ENCODE assay signal across 4 cellular contexts in genomic region chr3:86711634-86712033, GRCh38.
"Had no signal": no experiment of that assay in that cellular context is flagged by ENCODE, and none has a peak within 500 bp of the region (broad histone marks: within the 10 kb centered on the region; RNA-seq: fewer than 3 reads in every experiment).

No MANE protein-coding gene starts in this region.

- DNase-seq: GM23248, GOT3, H7, HFFc6 had no signal
